Comparison of ENCODE assay signal across 23 cellular contexts in genomic region chr10:101447477-101447876, GRCh38.
DNase-seq lines count a peak whose midpoint lies in the region; ATAC-seq, FAIRE-seq and TF ChIP-seq lines count a peak whose summit lies in the region.
"Had no signal": no experiment of that assay in that cellular context is flagged by ENCODE, and none has a peak within 500 bp of the region (broad histone marks: within the 10 kb centered on the region; RNA-seq: fewer than 3 reads in every experiment).

No MANE protein-coding gene starts in this region.

- peak; percentile 65 for FAIRE-seq in G401.6 (lab: Jason Lieb, UNC)
- peak; percentile 45 for FAIRE-seq in endometrium (lab: Jason Lieb, UNC)
- peak; percentile 78 for FAIRE-seq in pancreas (lab: Jason Lieb, UNC)
- FAIRE-seq: GM12891, GM19239, H54 had no signal

- TF ChIP-seq CTCF in heart left ventricle (IDR thresholded peaks at IDR 0.05) (no peak), pancreas (IDR thresholded peaks at IDR 0.05) (no peak)

- H3K4me1 Mint-ChIP-seq in activated CD4-positive, alpha-beta memory T cell treated with anti-CD3 and anti-CD28 coated beads for 36 hours (ENCODE audit: low read depth): peaks cover 12% of the 10 kb centered on the region

- H3K27ac ChIP-seq in heart left ventricle (peak overlapping the region in 9 of 12 donors; percentile 22 to 76 (median 59)), pancreas (no peak overlapping the region)
- H3K27ac ChIP-seq: BLaER1 treated with 17β-estradiol and CSF1 and Interleukin-3, amounts not matched to agents 10 nM and 100 nM; HL-60 had no signal

- CTCF ChIA-PET in activated CD4-positive, alpha-beta memory T cell treated with anti-CD3 and anti-CD28 coated beads for 36 hours (lab: Charles Lee): interaction anchor here (1.5 to 4.3 kb wide), 2 partner anchors 145 to 233 kb away, joined by 4 to 60 read pairs; no protein-coding TSS in a partner anchor

- H3K36me3 Mint-ChIP-seq in activated CD4-positive, alpha-beta memory T cell treated with anti-CD3 and anti-CD28 coated beads for 36 hours: no peaks in the 10 kb centered on the region
- H3K36me3 Mint-ChIP-seq: CD8-positive, alpha-beta T cell had no signal

- peaks cover 0 to 45% (median 20%) of the 10 kb centered on the region in 12 donors for H3K4me1 ChIP-seq in heart left ventricle
- no peaks in the 10 kb centered on the region for H3K4me1 ChIP-seq in pancreas

- H3K4me3 ChIP-seq in heart left ventricle: no peak overlapping the region
- no peak overlapping the region for H3K4me3 ChIP-seq in pancreas
- H3K4me3 ChIP-seq: BLaER1 treated with 17β-estradiol and CSF1 and Interleukin-3, amounts not matched to agents 10 nM and 100 nM; GM23338 had no signal

- intact Hi-C loops in heart left ventricle (cut with DNase I) (loop anchor here in 6 of 10 donors (5.0 to 10.0 kb wide), 4 partner anchors 93 to 155 kb away; partner anchors contain the start of gene BTRC (in 4 of the 6)), Right ventricle myocardium superior (cut with DNase I) (loop anchor here (10.0 kb wide), 1 partner anchor 153 kb away; no protein-coding TSS in a partner anchor), pancreas (cut with DNase I) (loop anchor here in 1 of 3 donors (10.0 kb wide), 1 partner anchor 143 kb away; no protein-coding TSS in a partner anchor)
- intact Hi-C loops in activated CD4-positive, alpha-beta memory T cell treated with anti-CD3 and anti-CD28 coated beads for 36 hours (cut with micrococcal nuclease): no loop called here

- POLR2A ChIA-PET in activated CD4-positive, alpha-beta memory T cell treated with anti-CD3 and anti-CD28 coated beads for 36 hours (lab: Charles Lee): no interaction called here

- H3K4me3 Mint-ChIP-seq in activated CD4-positive, alpha-beta memory T cell treated with anti-CD3 and anti-CD28 coated beads for 36 hours: no peak overlapping the region
- H3K4me3 Mint-ChIP-seq: B cell; CD8-positive, alpha-beta T cell; GM23338; HFFc6 had no signal

- no peaks in the 10 kb centered on the region for H3K27me3 ChIP-seq in heart left ventricle
- H3K27me3 ChIP-seq in pancreas: no peaks in the 10 kb centered on the region
- H3K27me3 ChIP-seq: BLaER1 treated with 17β-estradiol and CSF1 and Interleukin-3, amounts not matched to agents 10 nM and 100 nM had no signal

- no peak for ATAC-seq in heart left ventricle
- no peak for ATAC-seq in Right ventricle myocardium superior (ENCODE audit: poor library complexity)
- ATAC-seq in pancreas: no peak
- ATAC-seq: CD8-positive, alpha-beta T cell; GM23338; HCT116 had no signal

- H3K9me3 Mint-ChIP-seq in activated CD4-positive, alpha-beta memory T cell treated with anti-CD3 and anti-CD28 coated beads for 36 hours: no peaks in the 10 kb centered on the region
- H3K9me3 Mint-ChIP-seq: CD8-positive, alpha-beta T cell; GM23338; HFFc6 had no signal

- H3K27ac Mint-ChIP-seq in activated CD4-positive, alpha-beta memory T cell treated with anti-CD3 and anti-CD28 coated beads for 36 hours: no peak overlapping the region
- H3K27ac Mint-ChIP-seq: B cell; CD8-positive, alpha-beta T cell; GM23338; HFFc6 had no signal

- H3K36me3 ChIP-seq in heart left ventricle (no peaks in the 10 kb centered on the region), pancreas (no peaks in the 10 kb centered on the region)
- H3K36me3 ChIP-seq: BLaER1 treated with 17β-estradiol and CSF1 and Interleukin-3, amounts not matched to agents 10 nM and 100 nM had no signal

- DNase-seq in heart left ventricle: no peak
- no peak for DNase-seq in Right ventricle myocardium superior
- no peak for DNase-seq in pancreas
- no peak for DNase-seq in NCI-H345 (lab: John Stamatoyannopoulos, UW)
- DNase-seq in activated CD4-positive, alpha-beta memory T cell treated with anti-CD3 and anti-CD28 coated beads for 36 hours: no peak
- DNase-seq in dermis blood vessel endothelial cell: no peak
- DNase-seq: 8988T; Calu3; CD8-positive, alpha-beta T cell; DMS53; DND-41; EL; HFFc6 had no signal

- 95 to 99% (median 97%) methylated on average over 2 of the region's 2 CpGs for WGBS in heart left ventricle, 4 donors
- 94 to 98% methylated on average over 2 of the region's 2 CpGs for WGBS in pancreas, 2 donors

- TF ChIP-seq POLR2A in heart left ventricle (IDR thresholded peaks at IDR 0.05): no peak

- H3K27me3 Mint-ChIP-seq in activated CD4-positive, alpha-beta memory T cell treated with anti-CD3 and anti-CD28 coated beads for 36 hours: no peaks in the 10 kb centered on the region
- H3K27me3 Mint-ChIP-seq: B cell had no signal

- H3K9me3 ChIP-seq in heart left ventricle: no peaks in the 10 kb centered on the region
- H3K9me3 ChIP-seq in pancreas: no peaks in the 10 kb centered on the region
- H3K9me3 ChIP-seq: BLaER1 treated with 17β-estradiol and CSF1 and Interleukin-3, amounts not matched to agents 10 nM and 100 nM had no signal

Comparison
In these comparisons a context has a peak if more than half of its experiments do, and no peak if none do; other contexts are left out.
1. H3K27ac ChIP-seq: peak in heart left ventricle (9 of 12); none in pancreas (0 of 4).